In genomic region chr18:44627245-44627644, GRCh38 we compare ENCODE assay signal across 1 cellular context.
TF ChIP-seq lines count a peak whose summit lies in the region.

No MANE protein-coding gene starts in this region.

TF ChIP-seq in H1, 55 proteins besides CTCF, POLR2A, EP300 and RAD21 (continued from another document):
- TF ChIP-seq ATF2 (IDR thresholded peaks at IDR 0.05; ENCODE audit: low read length) (no peak), BACH1 (IDR thresholded peaks at IDR 0.05; ENCODE audit: low read length) (peak; percentile 43; the same call in 1 of the 2 replicates), CHD2 (IDR thresholded peaks at IDR 0.05; ENCODE audit: low read length) (no peak)
